ENCODE assay signal across 12 cellular contexts in genomic region chr17:37301288-37301687, GRCh38.
A peak's percentile ranks its signal among the peaks of the same experiment; 100 is the strongest.
DNase-seq lines count a peak whose midpoint lies in the region; FAIRE-seq and TF ChIP-seq lines count a peak whose summit lies in the region.
"Had no signal": no experiment of that assay in that cellular context is flagged by ENCODE, and none has a peak within 500 bp of the region (broad histone marks: within the 10 kb centered on the region; RNA-seq: fewer than 3 reads in every experiment).

No MANE protein-coding gene starts in this region.

- no peak overlapping the region for H2AK5ac ChIP-seq in H1 (ENCODE audit: low read depth, low read length)

- H3K4me3 ChIP-seq in mammary epithelial cell (replicated peaks in 1 of 3; ENCODE audit: insufficient read depth in 1 of 3, low read depth in 2 of 3, low read length in 3 of 3) (no peak overlapping the region), H1 (ENCODE audit: extremely low read depth in 1 of 4, insufficient read depth in 2 of 4, low read depth in 3 of 4, low read length in 4 of 4) (no peak overlapping the region)

- no peak for TF ChIP-seq EP300 in H1 (IDR thresholded peaks at IDR 0.05; ENCODE audit: borderline replicate concordance in 1 of 2, low read depth in 2 of 2, low read length in 2 of 2)

- H3K4ac ChIP-seq in H1 (replicated peaks; ENCODE audit: insufficient read length, low read depth, low read length): no peak overlapping the region

- in situ Hi-C loops in mammary epithelial cell (cut with MboI; ENCODE audit: low sequenced_read_pairs in 2 of 2): no loop called here

- H2BK5ac ChIP-seq in H1 (ENCODE audit: low read depth, low read length): 0 out of 2 replicates have a peak overlapping the region, but pooled peaks have one; percentile 13

- H3K9ac ChIP-seq in mammary epithelial cell (ENCODE audit: insufficient read depth, low read length) (no peak overlapping the region), H1 (replicated peaks in 1 of 4; ENCODE audit: extremely low read depth in 1 of 4, low read depth in 3 of 4, low read length in 3 of 4) (no peak overlapping the region)

- dilution Hi-C loops in mammary epithelial cell (cut with HindIII; ENCODE audit: low sequenced_read_pairs): no loop called here

- peaks cover 22% of the 10 kb centered on the region for H3K36me3 Mint-ChIP-seq in MCF 10A (ENCODE audit: insufficient read depth, unreplicated experiment)

- no peak overlapping the region; the same call in 1 of the 2 replicates for H2BK20ac ChIP-seq in H1 (ENCODE audit: low read length)

- H3K9me3 ChIP-seq in mammary epithelial cell (replicated peaks; ENCODE audit: insufficient read depth, low read length) (no peaks in the 10 kb centered on the region), H1 (ENCODE audit: insufficient read depth in 2 of 2, low read depth in 1 of 2, low read length in 1 of 2) (no peaks in the 10 kb centered on the region)

- no peak overlapping the region for H2BK12ac ChIP-seq in H1 (ENCODE audit: low read depth, low read length)

- no peak overlapping the region for H4K5ac ChIP-seq in H1 (ENCODE audit: insufficient read length, low read depth, low read length)

- H3K4me1 Mint-ChIP-seq in MCF 10A (ENCODE audit: insufficient read depth, unreplicated experiment): peaks cover 28% of the 10 kb centered on the region

- POLR2A ChIA-PET in MCF 10A (lab: Yijun Ruan, JAX) (interaction anchor here (1.1 kb wide), 1 partner anchor 58 kb away, joined by 3 read pairs; no protein-coding TSS in a partner anchor), H1 (lab: Charles Lee; ENCODE audit: partially characterized antibody) (interaction anchor here (1.3 kb wide), 1 partner anchor 8 kb away, joined by 5 read pairs; no protein-coding TSS in a partner anchor)

- H3K79me1 ChIP-seq in H1 (ENCODE audit: low read depth, low read length): no peaks in the 10 kb centered on the region

- H3K4me1 ChIP-seq in mammary epithelial cell (ENCODE audit: insufficient read depth, low read length): peaks cover 19% of the 10 kb centered on the region
- H3K4me1 ChIP-seq in H1 (replicated peaks in 1 of 4; ENCODE audit: control insufficient read depth in 3 of 4, insufficient read depth in 4 of 4, low read length in 3 of 4): peaks cover 5 to 12% (median 9%) of the 10 kb centered on the region in 4 experiments; a peak in 5 of 7 replicates

- H3K27me3 ChIP-seq in mammary epithelial cell (ENCODE audit: insufficient read depth, low read length) (no peaks in the 10 kb centered on the region), H1 (replicated peaks in 1 of 4; ENCODE audit: control insufficient read depth in 3 of 4, extremely low read depth in 1 of 4, insufficient read depth in 3 of 4, low read length in 3 of 4) (no peaks in the 10 kb centered on the region)

- no peak overlapping the region for H2BK15ac ChIP-seq in H1 (ENCODE audit: low read length)

- H3K27me3 Mint-ChIP-seq in MCF 10A (ENCODE audit: insufficient read depth, unreplicated experiment): no peaks in the 10 kb centered on the region

- no peaks in the 10 kb centered on the region for H3K9me3 Mint-ChIP-seq in MCF 10A (ENCODE audit: unreplicated experiment)

- H3K79me2 ChIP-seq in mammary epithelial cell (ENCODE audit: insufficient read depth, low read length) (peaks cover 71% of the 10 kb centered on the region), H1 (ENCODE audit: control insufficient read depth in 1 of 2, insufficient read depth in 2 of 2, low read length in 2 of 2) (peaks cover 0 to 45% of the 10 kb centered on the region in 2 experiments; a peak in 3 of 4 replicates)

- H3K36me3 ChIP-seq in mammary epithelial cell (ENCODE audit: insufficient read depth, low read length) (peaks cover 12% of the 10 kb centered on the region), H1 (ENCODE audit: control insufficient read depth in 2 of 4, insufficient read depth in 4 of 4, low read length in 3 of 4) (peaks cover 0 to 4% (median 0%) of the 10 kb centered on the region in 4 experiments; a peak in 2 of 8 replicates)

- H3K4me2 ChIP-seq in mammary epithelial cell (ENCODE audit: insufficient read depth, low read depth, low read length) (no peak overlapping the region), H1 (ENCODE audit: insufficient read depth in 1 of 2, low read depth in 2 of 2, low read length in 2 of 2) (no peak overlapping the region)

- H3K4me3 Mint-ChIP-seq in MCF 10A (ENCODE audit: unreplicated experiment): no peak overlapping the region

- DNase-seq in MCF 10A (ENCODE audit: unreplicated experiment) (no peak), mammary epithelial cell (no peak), H1 (ENCODE audit: low read depth in 1 of 2, low spot score in 2 of 2) (peak in 1 of 2 experiments; percentile 32), islet precursor cell (peak; percentile 81), NCI-H2029 (lab: John Stamatoyannopoulos, UW) (no peak), SW 1271 (lab: John Stamatoyannopoulos, UW) (no peak), NCI-H345 treated with DMSO at 0.1 percent for 48 hours (lab: John Stamatoyannopoulos, UW; ENCODE audit: unreplicated experiment) (no peak), NCI-H226 (no peak)
- DNase-seq: activated effector memory CD4-positive, alpha-beta T cell treated with anti-CD3 and anti-CD28 coated beads, Interleukin-2, amount 50 U/mL, for 16 hours; OCI-M1; stimulated activated naive CD4-positive, alpha-beta T cell treated with Interleukin-2 at 50 U/mL for 16 hours had no signal

- H3K27ac Mint-ChIP-seq in MCF 10A (ENCODE audit: low read depth, unreplicated experiment): peak overlapping the region; percentile 43

- no peak overlapping the region for H3K14ac ChIP-seq in H1 (ENCODE audit: insufficient read length)

- H4K20me1 ChIP-seq in mammary epithelial cell (ENCODE audit: insufficient read depth, low read length): no peaks in the 10 kb centered on the region
- H4K20me1 ChIP-seq in H1 (replicated peaks in 1 of 2; ENCODE audit: control insufficient read depth in 1 of 2, insufficient read depth in 2 of 2, low read length in 2 of 2): peaks cover 0 to 5% of the 10 kb centered on the region in 2 experiments

- H4K8ac ChIP-seq in H1 (ENCODE audit: extremely low read depth, insufficient read depth, low read length): no peak overlapping the region

- no peaks in the 10 kb centered on the region for H3K23me2 ChIP-seq in H1 (ENCODE audit: low read depth, low read length)

- H4K91ac ChIP-seq in H1 (replicated peaks; ENCODE audit: insufficient read length, low read length): no peak overlapping the region

- BruUV-seq in MCF 10A (replicated peaks; lab: Mats Ljungman, UMichigan) (no TSS peak), mammary epithelial cell (replicated peaks; lab: Mats Ljungman, UMichigan) (no TSS peak)

- TF ChIP-seq CTCF in MCF 10A (IDR thresholded peaks at IDR 0.05; ENCODE audit: unreplicated experiment) (no peak), mammary epithelial cell (conservative IDR thresholded peaks at IDR 0.05 in 1 of 2, IDR thresholded peaks at IDR 0.05 in 1 of 2; ENCODE audit: extremely low read depth in 1 of 2, insufficient read depth in 1 of 2, low read depth in 1 of 2, low read length in 2 of 2) (no peak), H1 (IDR thresholded peaks at IDR 0.05; ENCODE audit: control extremely low read depth in 1 of 3, insufficient read depth in 1 of 3, low read depth in 1 of 3, low read length in 3 of 3) (no peak)

- no peak for FAIRE-seq in H1 (lab: Jason Lieb, UNC)
- FAIRE-seq: endothelial cell of umbilical vein had no signal

- no peak overlapping the region for H3K18ac ChIP-seq in H1 (ENCODE audit: extremely low read depth, low read length)

- TF ChIP-seq RAD21 in H1 (IDR thresholded peaks at IDR 0.05 in 1 of 2, conservative IDR thresholded peaks at IDR 0.05 in 1 of 2; ENCODE audit: low read depth in 2 of 2, low read length in 2 of 2): no peak

- intact Hi-C loops in MCF 10A (cut with micrococcal nuclease) (no loop called here), mammary epithelial cell (cut with micrococcal nuclease) (no loop called here)

- no peak overlapping the region for H2BK120ac ChIP-seq in H1 (replicated peaks; ENCODE audit: low read depth, low read length)

- TF ChIP-seq POLR2A in H1 (IDR thresholded peaks at IDR 0.05; ENCODE audit: control extremely low read depth in 1 of 2, low read depth in 2 of 2, low read length in 2 of 2): no peak

- 80% methylated on average over 4 of the region's 4 CpGs for WGBS in mammary epithelial cell (ENCODE audit: low coverage, missing lambda C conversion rate)
- 89% methylated on average over 4 of the region's 4 CpGs; no CpG with 5 or more reads in 1 of the 2 experiments for WGBS in H1 (ENCODE audit: extremely low coverage in 1 of 2, insufficient coverage in 1 of 2, insufficient read length in 1 of 2, insufficient replicate concordance in 2 of 2, low coverage in 1 of 2, low lambda C conversion rate in 2 of 2, missing lambda C conversion rate in 1 of 2), 2 experiments

- CTCF ChIA-PET in MCF 10A (lab: Yijun Ruan, JAX) (interaction anchor here (0.6 kb wide), 1 partner anchor 19 kb away, joined by 3 read pairs; no protein-coding TSS in a partner anchor), mammary epithelial cell (lab: Charles Lee; ENCODE audit: low non-redundant PET) (interaction anchor here (0.6 kb wide), 1 partner anchor 12 kb away, joined by 7 read pairs; no protein-coding TSS in a partner anchor), H1 (lab: Charles Lee; ENCODE audit: partially characterized antibody) (no interaction called here)

- H2AFZ ChIP-seq in mammary epithelial cell (ENCODE audit: low read depth, low read length): no peak overlapping the region
- no peak overlapping the region for H2AFZ ChIP-seq in H1 (ENCODE audit: low read length)

- H3K56ac ChIP-seq in H1 (replicated peaks; ENCODE audit: insufficient read length, low read depth, low read length): no peak overlapping the region

- H3K27ac ChIP-seq in mammary epithelial cell (ENCODE audit: insufficient read depth, low read depth, low read length) (no peak overlapping the region), H1 (ENCODE audit: low read depth, low read length) (no peak overlapping the region)

- no peak overlapping the region for H3K23ac ChIP-seq in H1 (ENCODE audit: insufficient read length)

TF ChIP-seq in H1, 55 proteins besides CTCF, POLR2A, EP300 and RAD21:
- TF ChIP-seq KDM4A (IDR thresholded peaks at IDR 0.05; ENCODE audit: low read depth, low read length, severe bottlenecking) (no peak), POLR2AphosphoS5 (IDR thresholded peaks at IDR 0.05; ENCODE audit: low read depth, low read length) (0 out of 2 replicates have a peak, but pooled peaks have one; percentile 34)
